In genomic region chr20:25057234-25058050, GRCh38 we compare ENCODE assay signal across 8 cellular contexts. TPM values are rescaled to one million over a fixed set of nuclear protein-coding genes. Genes with fewer than 3 reads are reported as not detected.
DNase-seq lines count a peak whose midpoint lies in the region; ATAC-seq and TF ChIP-seq lines count a peak whose summit lies in the region.

No MANE protein-coding gene starts in this region.

- H3K4me1 ChIP-seq in colonic mucosa (peaks cover 13% of the 10 kb centered on the region), right lobe of liver (peaks cover 0 to 57% (median 13%) of the 10 kb centered on the region in 4 donors)

- peak overlapping the region; percentile 74 for H3K4me3 Mint-ChIP-seq in HFFc6

- H3K27ac Mint-ChIP-seq in HFFc6 = no peak overlapping the region

- H3K27ac ChIP-seq in colonic mucosa (peak overlapping the region; percentile 94), right lobe of liver (peak overlapping the region; percentile 68 to 84 (median 81))

- no peak for TF ChIP-seq CTCF in GM13977 (IDR thresholded peaks at IDR 0.05; ENCODE audit: extremely low read depth, insufficient read depth, missing control alignments)
- TF ChIP-seq CTCF in HFFc6 (IDR thresholded peaks at IDR 0.05) = no peak
- TF ChIP-seq CTCF in NB4 (IDR thresholded peaks at IDR 0.05; ENCODE audit: low read depth, low read length) = no peak
- no peak for TF ChIP-seq CTCF in colonic mucosa (IDR thresholded peaks at IDR 0.05)
- no peak for TF ChIP-seq CTCF in right lobe of liver (IDR thresholded peaks at IDR 0.05)

- peak overlapping the region; percentile 92 for H3K9ac ChIP-seq in colonic mucosa (ENCODE audit: low read depth in 2 of 2, low read length in 2 of 2)

- H3K4me3 ChIP-seq in NB4 (ENCODE audit: low read depth, low read length) (peak overlapping the region; percentile 56), colonic mucosa (peak overlapping the region; percentile 63), right lobe of liver (peak overlapping the region; percentile 62 to 68 (median 66))

- peak; percentile 71 to 79 (median 74) for ATAC-seq in right lobe of liver

- DNase-seq in GM13977 (ENCODE audit: low spot score) (peak; percentile 78), HFFc6 (peak; percentile 23), NB4 (ENCODE audit: low read depth) (peak; percentile 79), colonic mucosa (peak; percentile 84), right lobe of liver (peak; percentile 83 to 85 (median 84)), GOT3 (lab: John Stamatoyannopoulos, UW) (no peak)
- DNase-seq in activated CD4-positive, alpha-beta T cell treated with anti-CD3 and anti-CD28 coated beads for 4 hours = peak; percentile 69 to 74
- DNase-seq in stimulated activated CD4-positive, alpha-beta T cell treated with anti-CD3 and anti-CD28 coated beads, Interleukin-4, amount 100 ng/mL, for 48 hours (ENCODE audit: low read depth in 2 of 2) = peak; percentile 50 to 64

- H3K36me3 Mint-ChIP-seq in HFFc6 (ENCODE audit: low read depth) = no peaks in the 10 kb centered on the region

- peaks cover 33% of the 10 kb centered on the region for H3K4me1 Mint-ChIP-seq in HFFc6 (ENCODE audit: low read depth)

- H3K27me3 Mint-ChIP-seq in HFFc6 (ENCODE audit: insufficient read depth) = peaks cover 34% of the 10 kb centered on the region

- H3K27me3 ChIP-seq in colonic mucosa (no peaks in the 10 kb centered on the region), right lobe of liver (no peaks in the 10 kb centered on the region)

- 0% methylated on average over 1 of the region's 86 CpGs for WGBS in right lobe of liver (ENCODE audit: insufficient coverage, low coverage, low lambda C conversion rate, missing lambda C conversion rate)

- H3K9me3 ChIP-seq in colonic mucosa = no peaks in the 10 kb centered on the region
- no peaks in the 10 kb centered on the region for H3K9me3 ChIP-seq in right lobe of liver

- H3K36me3 ChIP-seq in colonic mucosa = no peaks in the 10 kb centered on the region
- no peaks in the 10 kb centered on the region for H3K36me3 ChIP-seq in right lobe of liver

- TF ChIP-seq POLR2A in NB4 (IDR thresholded peaks at IDR 0.05; ENCODE audit: extremely low read depth, insufficient read length) = no peak
- peak; percentile 39 for TF ChIP-seq POLR2A in right lobe of liver (IDR thresholded peaks at IDR 0.05)

- in situ Hi-C loops in GM13977 (cut with MboI; ENCODE audit: low pct_unique_long_range_greater_than_20kb, low sequenced_read_pairs, unreplicated experiment) = no loop called here

- no peaks in the 10 kb centered on the region for H3K9me3 Mint-ChIP-seq in HFFc6

- intact Hi-C loops in colonic mucosa (cut with DNase I) = no loop called here
- intact Hi-C loops in right lobe of liver (cut with DNase I) = no loop called here

RNA-seq across cellular contexts. Expression of gene ACSS1, which starts 0.5 kb away (rescaled TPM):
- 1 to 10 TPM in 5 of 6 experiments, under 1 TPM in 1; 0.80 to 1.4 (median 1.2) TPM for total RNA-seq in HFFc6 (2021; fragmentation: NEBNext Ultra II Directional; extraction: Animal tissue kit (Norgen Biotek cat#: 25700))
- total RNA-seq in colonic mucosa = 10 to 100 TPM; 29.0 to 32.0 TPM
- total RNA-seq in right lobe of liver = 1 to 10 TPM; 3.5 to 9.1 (median 6.3) TPM

RNA-seq across cellular contexts. Expression of gene VSX1, which starts 24.5 kb away (rescaled TPM):
- total RNA-seq in HFFc6 (2021; fragmentation: NEBNext Ultra II Directional; extraction: Animal tissue kit (Norgen Biotek cat#: 25700)) = not detected
- total RNA-seq in colonic mucosa = not detected
- under 1 TPM in 2 of 6 experiments, not detected in 4; 0.25 to 0.73 TPM for total RNA-seq in right lobe of liver
